19 cellular contexts compared by ENCODE assay signal in the genomic region with DNA sequence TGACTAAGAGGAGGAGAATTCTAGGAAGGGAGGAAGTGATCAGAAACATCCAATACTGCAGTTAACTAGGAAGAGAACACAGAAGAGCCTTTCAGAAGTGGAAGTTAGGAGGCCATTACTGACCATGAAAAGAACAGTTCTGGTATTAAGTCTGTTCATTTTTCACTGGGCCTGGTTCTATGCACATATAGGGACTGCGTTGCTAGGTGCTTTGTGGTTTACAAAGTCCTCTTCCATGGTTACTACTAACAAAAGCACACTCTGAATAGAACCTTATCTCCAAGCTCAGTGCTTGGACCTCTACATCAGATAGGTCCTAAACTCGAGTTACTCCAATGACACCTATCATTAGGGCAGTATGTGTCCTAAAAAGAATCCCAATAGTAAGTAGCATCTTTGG.
"Had no signal": no experiment of that assay in that cellular context is flagged by ENCODE, and none has a peak within 500 bp of the region (broad histone marks: within the 10 kb centered on the region; RNA-seq: fewer than 3 reads in every experiment).

No MANE protein-coding gene starts in this region.

- H3K4me1 Mint-ChIP-seq: immature natural killer cell; stimulated activated memory B cell treated with anti-CD40 and anti-IgM and Interleukin-4, amounts not matched to agents 10 μg/mL and 1 μg/mL and 100 μg/mL, for 72 hours had no signal

- H3K27ac Mint-ChIP-seq: activated CD4-positive, alpha-beta T cell treated with anti-CD3 and anti-CD28 coated beads, Interleukin-2, amount 10 ng/mL, durations not matched to agents 24 days and 14 days; activated CD8-positive, alpha-beta memory T cell treated with anti-CD3 and anti-CD28 coated beads, Interleukin-2, amount 10 ng/mL, durations not matched to agents 7 days and 5 days; activated CD8-positive, alpha-beta T cell treated with anti-CD3 and anti-CD28 coated beads for 36 hours; activated naive CD8-positive, alpha-beta T cell; immature natural killer cell; stimulated activated memory B cell treated with anti-CD40 and anti-IgM and Interleukin-4, amounts not matched to agents 10 μg/mL and 1 μg/mL and 100 μg/mL, for 72 hours had no signal

- DNase-seq: activated CD4-positive, alpha-beta T cell treated with anti-CD3 and anti-CD28 coated beads, Interleukin-2, amount 10 ng/mL, durations not matched to agents 24 days and 14 days; activated CD8-positive, alpha-beta memory T cell treated with anti-CD3 and anti-CD28 coated beads, Interleukin-2, amount 10 ng/mL, durations not matched to agents 7 days and 5 days; activated CD8-positive, alpha-beta T cell treated with anti-CD3 and anti-CD28 coated beads for 36 hours; activated gamma-delta T cell treated with Interleukin-2 at 50 U/mL for 16 hours; activated T-cell treated with anti-CD3 and anti-CD28 coated beads for 4 hours; amniotic stem cell; cortex of kidney; immature natural killer cell; lower lobe of right lung; mesendoderm; naive B cell; nucleus accumbens; right lobe of liver; stimulated activated CD4-positive, alpha-beta T cell treated with anti-CD3 and anti-CD28 coated beads, Interleukin-15, amount 100 ng/mL, for 24 hours; stomach had no signal

- H3K27me3 Mint-ChIP-seq: activated CD4-positive, alpha-beta T cell treated with anti-CD3 and anti-CD28 coated beads, Interleukin-2, amount 10 ng/mL, durations not matched to agents 24 days and 14 days; activated CD8-positive, alpha-beta memory T cell treated with anti-CD3 and anti-CD28 coated beads, Interleukin-2, amount 10 ng/mL, durations not matched to agents 7 days and 5 days; activated CD8-positive, alpha-beta T cell treated with anti-CD3 and anti-CD28 coated beads for 36 hours; activated naive CD8-positive, alpha-beta T cell; naive B cell; stimulated activated memory B cell treated with anti-CD40 and anti-IgM and Interleukin-4, amounts not matched to agents 10 μg/mL and 1 μg/mL and 100 μg/mL, for 72 hours had no signal

- ATAC-seq: activated CD4-positive, CD25-positive, alpha-beta regulatory T cell treated with anti-CD3 and anti-CD28 coated beads, Interleukin-2, amount 50 U/mL, for 24 hours; activated CD8-positive, alpha-beta memory T cell treated with anti-CD3 and anti-CD28 coated beads, Interleukin-2, amount 10 ng/mL, durations not matched to agents 7 days and 5 days; activated CD8-positive, alpha-beta T cell treated with anti-CD3 and anti-CD28 coated beads for 36 hours; left lobe of liver; lower lobe of right lung; right lobe of liver; stimulated activated memory B cell treated with anti-CD40 and anti-IgM and Interleukin-4, amounts not matched to agents 10 μg/mL and 1 μg/mL and 100 μg/mL, for 72 hours had no signal

- H3K9me3 Mint-ChIP-seq: activated CD8-positive, alpha-beta T cell treated with anti-CD3 and anti-CD28 coated beads for 36 hours; immature natural killer cell; naive B cell; stimulated activated memory B cell treated with anti-CD40 and anti-IgM and Interleukin-4, amounts not matched to agents 10 μg/mL and 1 μg/mL and 100 μg/mL, for 72 hours had no signal

- H3K4me3 Mint-ChIP-seq: activated CD8-positive, alpha-beta memory T cell treated with anti-CD3 and anti-CD28 coated beads, Interleukin-2, amount 10 ng/mL, durations not matched to agents 7 days and 5 days; activated CD8-positive, alpha-beta T cell treated with anti-CD3 and anti-CD28 coated beads for 36 hours; activated naive CD8-positive, alpha-beta T cell; immature natural killer cell; naive B cell; stimulated activated memory B cell treated with anti-CD40 and anti-IgM and Interleukin-4, amounts not matched to agents 10 μg/mL and 1 μg/mL and 100 μg/mL, for 72 hours had no signal
